Comparison of ENCODE assay signal across 17 cellular contexts in genomic region chr13:23990443-23990842, GRCh38.
"Had no signal": no experiment of that assay in that cellular context is flagged by ENCODE, and none has a peak within 500 bp of the region (broad histone marks: within the 10 kb centered on the region; RNA-seq: fewer than 3 reads in every experiment).

No MANE protein-coding gene starts in this region.

- H3K27ac Mint-ChIP-seq: activated CD4-positive, alpha-beta memory T cell treated with anti-CD3 and anti-CD28 coated beads for 36 hours; activated naive CD4-positive, alpha-beta T cell treated with anti-CD3 and anti-CD28 coated beads, Interleukin-2, amount 10 ng/mL, durations not matched to agents 7 days and 5 days; immature natural killer cell; naive thymus-derived CD8-positive, alpha-beta T cell; neural progenitor cell had no signal

- DNase-seq: activated CD4-positive, alpha-beta memory T cell treated with anti-CD3 and anti-CD28 coated beads for 36 hours; activated CD4-positive, alpha-beta T cell treated with anti-CD3 and anti-CD28 coated beads for 48 hours; activated effector memory CD4-positive, alpha-beta T cell treated with anti-CD3 and anti-CD28 coated beads, Interleukin-2, amount 50 U/mL, for 16 hours; activated naive CD4-positive, alpha-beta T cell treated with anti-CD3 and anti-CD28 coated beads, Interleukin-2, amount 10 ng/mL, durations not matched to agents 7 days and 5 days; activated T-cell treated with anti-CD3 and anti-CD28 coated beads for 4 hours; amygdala; effector CD4-positive, alpha-beta T cell; immature natural killer cell; left lung; naive thymus-derived CD8-positive, alpha-beta T cell; spleen; stimulated activated CD4-positive, alpha-beta T cell treated with anti-CD3 and anti-CD28 coated beads, Interleukin-4, amount 100 ng/mL, for 24 hours; stimulated activated naive CD4-positive, alpha-beta T cell treated with Interleukin-2 at 50 U/mL for 16 hours; T-helper 2 cell had no signal

- H3K9me3 ChIP-seq: left lung, spleen had no signal

- H3K4me3 ChIP-seq: cardiac muscle cell, left lung, lung, neural progenitor cell, spleen had no signal

- H3K9me3 Mint-ChIP-seq: activated CD4-positive, alpha-beta memory T cell treated with anti-CD3 and anti-CD28 coated beads for 36 hours; activated naive CD4-positive, alpha-beta T cell treated with anti-CD3 and anti-CD28 coated beads, Interleukin-2, amount 10 ng/mL, durations not matched to agents 7 days and 5 days; immature natural killer cell; naive thymus-derived CD8-positive, alpha-beta T cell had no signal

- H3K27me3 ChIP-seq: cardiac muscle cell, left lung, neural progenitor cell, spleen had no signal

- ATAC-seq: left lung; naive thymus-derived CD8-positive, alpha-beta T cell had no signal

- H3K4me3 Mint-ChIP-seq: activated CD4-positive, alpha-beta memory T cell treated with anti-CD3 and anti-CD28 coated beads for 36 hours; activated naive CD4-positive, alpha-beta T cell treated with anti-CD3 and anti-CD28 coated beads, Interleukin-2, amount 10 ng/mL, durations not matched to agents 7 days and 5 days; immature natural killer cell; naive thymus-derived CD8-positive, alpha-beta T cell; neural progenitor cell had no signal

- H3K36me3 Mint-ChIP-seq: activated CD4-positive, alpha-beta memory T cell treated with anti-CD3 and anti-CD28 coated beads for 36 hours; activated naive CD4-positive, alpha-beta T cell treated with anti-CD3 and anti-CD28 coated beads, Interleukin-2, amount 10 ng/mL, durations not matched to agents 7 days and 5 days; naive thymus-derived CD8-positive, alpha-beta T cell had no signal

- H3K27ac ChIP-seq: cardiac muscle cell, left lung, neural progenitor cell, spleen had no signal

- H3K36me3 ChIP-seq: cardiac muscle cell, left lung, neural progenitor cell, spleen had no signal
